1 cellular context compared by ENCODE assay signal in genomic region chr20:5126512-5127203, GRCh38.
TF ChIP-seq lines count a peak whose summit lies in the region.

TSS of gene CDS2 (plus strand) at chr20:5127008. CDS start at chr20:5127093, 85 bp downstream.

TF ChIP-seq in HepG2, 621 proteins besides CTCF, POLR2A, EP300 and RAD21 (continued from another document and continues in another):
- TF ChIP-seq ZNF264 (CRISPR knock-in tag; IDR thresholded peaks at IDR 0.05) (peak; percentile 90), ADNP (CRISPR knock-in tag; IDR thresholded peaks at IDR 0.05) (no peak), ZNF460 (CRISPR knock-in tag; IDR thresholded peaks at IDR 0.05; ENCODE audit: borderline replicate concordance) (no peak), DBP (CRISPR knock-in tag; IDR thresholded peaks at IDR 0.05; ENCODE audit: not compliant biosample characterization) (peak; percentile 79), MNT (IDR thresholded peaks at IDR 0.05) (peak; percentile 52; the same call in 1 of the 2 replicates), ZNF746 (CRISPR knock-in tag; IDR thresholded peaks at IDR 0.05) (peak; percentile 19; the same call in 1 of the 2 replicates), FOXA1 (IDR thresholded peaks at IDR 0.05) (no peak), FOXA1 (CRISPR knock-in tag; IDR thresholded peaks at IDR 0.05) (peak; percentile 17; the same call in 1 of the 2 replicates), KLF12 (CRISPR knock-in tag; IDR thresholded peaks at IDR 0.05; ENCODE audit: borderline replicate concordance) (peak; percentile 99), ZNF772 (CRISPR knock-in tag; IDR thresholded peaks at IDR 0.05) (no peak; the same call in 1 of the 2 replicates), ZNF670 (CRISPR knock-in tag; IDR thresholded peaks at IDR 0.05; ENCODE audit: borderline replicate concordance) (peak; percentile 30; the same call in 1 of the 2 replicates), HBP1 (CRISPR knock-in tag; IDR thresholded peaks at IDR 0.05; ENCODE audit: low read depth) (peak; percentile 76), ZNF280B (CRISPR knock-in tag; IDR thresholded peaks at IDR 0.05; ENCODE audit: borderline replicate concordance) (peak; percentile 88), ZNF530 (CRISPR knock-in tag; IDR thresholded peaks at IDR 0.05; ENCODE audit: low read depth) (no peak), SNRNP70 (IDR thresholded peaks at IDR 0.05; ENCODE audit: low read depth, low read length) (no peak), THAP11 (CRISPR knock-in tag; IDR thresholded peaks at IDR 0.05) (peak; percentile 83), ZNF619 (CRISPR knock-in tag; IDR thresholded peaks at IDR 0.05) (no peak; the same call in none of the 2 replicates), TFDP1 (CRISPR knock-in tag; IDR thresholded peaks at IDR 0.05; ENCODE audit: borderline replicate concordance) (peak; percentile 97), ZFP1 (CRISPR knock-in tag; IDR thresholded peaks at IDR 0.05) (peak; percentile 95), ATF7 (IDR thresholded peaks at IDR 0.05) (peak; percentile 48; the same call in 1 of the 2 replicates), ATF7 (CRISPR knock-in tag; IDR thresholded peaks at IDR 0.05) (peak; percentile 16; the same call in 1 of the 2 replicates), SAP130 (CRISPR knock-in tag; IDR thresholded peaks at IDR 0.05; ENCODE audit: low read depth) (peak; percentile 96), ZKSCAN1 (IDR thresholded peaks at IDR 0.05; ENCODE audit: low read length) (no peak), MAFK (conservative IDR thresholded peaks at IDR 0.05 in 1 of 2, IDR thresholded peaks at IDR 0.05 in 1 of 2; ENCODE audit: low read length in 2 of 2) (no peak), MTF1 (CRISPR knock-in tag; IDR thresholded peaks at IDR 0.05) (no peak), FOSL2 (CRISPR knock-in tag; IDR thresholded peaks at IDR 0.05) (peak; percentile 57; the same call in 1 of the 2 replicates), SP1 (IDR thresholded peaks at IDR 0.05) (peak; percentile 68; the same call in 1 of the 2 replicates), SP1 (CRISPR knock-in tag; IDR thresholded peaks at IDR 0.05) (peak; percentile 96), HIVEP1 (CRISPR knock-in tag; IDR thresholded peaks at IDR 0.05) (no peak), ZNF510 (CRISPR knock-in tag; IDR thresholded peaks at IDR 0.05; ENCODE audit: low read depth) (peak; percentile 80; the same call in 1 of the 2 replicates), NR0B2 (CRISPR knock-in tag; IDR thresholded peaks at IDR 0.05) (no peak), HOXD1 (CRISPR knock-in tag; IDR thresholded peaks at IDR 0.05) (peak; percentile 80; the same call in 1 of the 2 replicates), ZBTB3 (CRISPR knock-in tag; IDR thresholded peaks at IDR 0.05; ENCODE audit: borderline replicate concordance, low read depth) (no peak), ZNF34 (CRISPR knock-in tag; IDR thresholded peaks at IDR 0.05; ENCODE audit: borderline replicate concordance) (peak; percentile 69), SMAD3 (CRISPR knock-in tag; IDR thresholded peaks at IDR 0.05) (peak; percentile 96), PCBP1 (IDR thresholded peaks at IDR 0.05; ENCODE audit: borderline replicate concordance, low read depth, low read length) (no peak), MXD4 (CRISPR knock-in tag; IDR thresholded peaks at IDR 0.05) (peak; percentile 98), KDM5A (IDR thresholded peaks at IDR 0.05; ENCODE audit: borderline replicate concordance, low read length) (peak; percentile 41; the same call in 1 of the 2 replicates), HMG20B (CRISPR knock-in tag; conservative IDR thresholded peaks at IDR 0.05) (no peak; the same call in 1 of the 2 replicates), ATAD3A (CRISPR knock-in tag; IDR thresholded peaks at IDR 0.05) (no peak), NAIF1 (CRISPR knock-in tag; IDR thresholded peaks at IDR 0.05; ENCODE audit: borderline replicate concordance) (peak; percentile 98), ZNF749 (CRISPR knock-in tag; IDR thresholded peaks at IDR 0.05; ENCODE audit: borderline replicate concordance) (peak; percentile 87; the same call in 1 of the 2 replicates), SOX6 (IDR thresholded peaks at IDR 0.05) (no peak), SOX6 (CRISPR knock-in tag; IDR thresholded peaks at IDR 0.05) (peak; percentile 83; the same call in 1 of the 2 replicates), MED8 (CRISPR knock-in tag; IDR thresholded peaks at IDR 0.05; ENCODE audit: insufficient replicate concordance) (no peak), ZNF326 (CRISPR knock-in tag; IDR thresholded peaks at IDR 0.05; ENCODE audit: borderline replicate concordance) (no peak), ATF6 (CRISPR knock-in tag; conservative IDR thresholded peaks at IDR 0.05) (no peak; the same call in 1 of the 2 replicates), RFXAP (CRISPR knock-in tag; IDR thresholded peaks at IDR 0.05; ENCODE audit: borderline replicate concordance) (peak; percentile 89), ZNF253 (CRISPR knock-in tag; IDR thresholded peaks at IDR 0.05; ENCODE audit: borderline replicate concordance) (no peak), ZSCAN25 (CRISPR knock-in tag; IDR thresholded peaks at IDR 0.05) (peak; percentile 66), ZNF790 (CRISPR knock-in tag; IDR thresholded peaks at IDR 0.05; ENCODE audit: borderline replicate concordance) (no peak)
- TF ChIP-seq, protein P1, sequence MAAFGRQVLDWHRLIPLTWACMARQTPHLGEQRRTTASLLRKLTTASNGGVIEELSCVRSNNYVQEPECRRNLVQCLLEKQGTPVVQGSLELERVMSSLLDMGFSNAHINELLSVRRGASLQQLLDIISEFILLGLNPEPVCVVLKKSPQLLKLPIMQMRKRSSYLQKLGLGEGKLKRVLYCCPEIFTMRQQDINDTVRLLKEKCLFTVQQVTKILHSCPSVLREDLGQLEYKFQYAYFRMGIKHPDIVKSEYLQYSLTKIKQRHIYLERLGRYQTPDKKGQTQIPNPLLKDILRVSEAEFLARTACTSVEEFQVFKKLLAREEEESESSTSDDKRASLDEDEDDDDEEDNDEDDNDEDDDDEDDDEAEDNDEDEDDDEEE (CRISPR knock-in tag; IDR thresholded peaks at IDR 0.05): no peak
- TF ChIP-seq, protein P2, sequence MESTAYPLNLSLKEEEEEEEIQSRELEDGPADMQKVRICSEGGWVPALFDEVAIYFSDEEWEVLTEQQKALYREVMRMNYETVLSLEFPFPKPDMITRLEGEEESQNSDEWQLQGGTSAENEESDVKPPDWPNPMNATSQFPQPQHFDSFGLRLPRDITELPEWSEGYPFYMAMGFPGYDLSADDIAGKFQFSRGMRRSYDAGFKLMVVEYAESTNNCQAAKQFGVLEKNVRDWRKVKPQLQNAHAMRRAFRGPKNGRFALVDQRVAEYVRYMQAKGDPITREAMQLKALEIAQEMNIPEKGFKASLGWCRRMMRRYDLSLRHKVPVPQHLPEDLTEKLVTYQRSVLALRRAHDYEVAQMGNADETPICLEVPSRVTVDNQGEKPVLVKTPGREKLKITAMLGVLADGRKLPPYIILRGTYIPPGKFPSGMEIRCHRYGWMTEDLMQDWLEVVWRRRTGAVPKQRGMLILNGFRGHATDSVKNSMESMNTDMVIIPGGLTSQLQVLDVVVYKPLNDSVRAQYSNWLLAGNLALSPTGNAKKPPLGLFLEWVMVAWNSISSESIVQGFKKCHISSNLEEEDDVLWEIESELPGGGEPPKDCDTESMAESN (CRISPR knock-in tag; conservative IDR thresholded peaks at IDR 0.05): peak; percentile 91
- TF ChIP-seq, protein P3, sequence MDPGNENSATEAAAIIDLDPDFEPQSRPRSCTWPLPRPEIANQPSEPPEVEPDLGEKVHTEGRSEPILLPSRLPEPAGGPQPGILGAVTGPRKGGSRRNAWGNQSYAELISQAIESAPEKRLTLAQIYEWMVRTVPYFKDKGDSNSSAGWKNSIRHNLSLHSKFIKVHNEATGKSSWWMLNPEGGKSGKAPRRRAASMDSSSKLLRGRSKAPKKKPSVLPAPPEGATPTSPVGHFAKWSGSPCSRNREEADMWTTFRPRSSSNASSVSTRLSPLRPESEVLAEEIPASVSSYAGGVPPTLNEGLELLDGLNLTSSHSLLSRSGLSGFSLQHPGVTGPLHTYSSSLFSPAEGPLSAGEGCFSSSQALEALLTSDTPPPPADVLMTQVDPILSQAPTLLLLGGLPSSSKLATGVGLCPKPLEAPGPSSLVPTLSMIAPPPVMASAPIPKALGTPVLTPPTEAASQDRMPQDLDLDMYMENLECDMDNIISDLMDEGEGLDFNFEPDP (CRISPR knock-in tag; conservative IDR thresholded peaks at IDR 0.05): 0 out of 2 replicates have a peak, but pooled peaks have one; percentile 11
- TF ChIP-seq, protein P4, sequence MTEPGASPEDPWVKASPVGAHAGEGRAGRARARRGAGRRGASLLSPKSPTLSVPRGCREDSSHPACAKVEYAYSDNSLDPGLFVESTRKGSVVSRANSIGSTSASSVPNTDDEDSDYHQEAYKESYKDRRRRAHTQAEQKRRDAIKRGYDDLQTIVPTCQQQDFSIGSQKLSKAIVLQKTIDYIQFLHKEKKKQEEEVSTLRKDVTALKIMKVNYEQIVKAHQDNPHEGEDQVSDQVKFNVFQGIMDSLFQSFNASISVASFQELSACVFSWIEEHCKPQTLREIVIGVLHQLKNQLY (CRISPR knock-in tag; IDR thresholded peaks at IDR 0.05): peak; percentile 21; the same call in 1 of the 2 replicates
- TF ChIP-seq, protein P5, sequence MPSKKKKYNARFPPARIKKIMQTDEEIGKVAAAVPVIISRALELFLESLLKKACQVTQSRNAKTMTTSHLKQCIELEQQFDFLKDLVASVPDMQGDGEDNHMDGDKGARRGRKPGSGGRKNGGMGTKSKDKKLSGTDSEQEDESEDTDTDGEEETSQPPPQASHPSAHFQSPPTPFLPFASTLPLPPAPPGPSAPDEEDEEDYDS (CRISPR knock-in tag; IDR thresholded peaks at IDR 0.05): peak; percentile 86
